Comparison of ENCODE assay signal across 8 cellular contexts in genomic region chr19:35868823-35869326, GRCh38. TPM values are rescaled to one million over a fixed set of nuclear protein-coding genes. Genes with fewer than 3 reads are reported as not detected.
DNase-seq lines count a peak whose midpoint lies in the region; ATAC-seq and TF ChIP-seq lines count a peak whose summit lies in the region.

No MANE protein-coding gene starts in this region.

- H3K4me3 ChIP-seq in GM12875 (ENCODE audit: low read depth, low read length) (peak overlapping the region; percentile 5), SK-N-SH (ENCODE audit: low read depth in 2 of 2, low read length in 1 of 2) (peak overlapping the region; percentile 52 to 60), fibroblast of pulmonary artery (replicated peaks; ENCODE audit: low read depth, low read length) (peak overlapping the region; percentile 36), skeletal muscle cell (ENCODE audit: low read depth, low read length) (peak overlapping the region; percentile 51)

- H3K4me2 ChIP-seq in SK-N-SH, result peak overlapping the region; percentile 96

- TF ChIP-seq CTCF in GM12875 (IDR thresholded peaks at IDR 0.05; ENCODE audit: borderline replicate concordance, insufficient read depth, low read depth, low read length) (no peak), SK-N-SH (IDR thresholded peaks at IDR 0.05) (no peak), fibroblast of pulmonary artery (IDR thresholded peaks at IDR 0.05; ENCODE audit: low read length, missing control alignments) (no peak)

- H3K79me2 ChIP-seq in SK-N-SH (ENCODE audit: insufficient read depth), result no peaks in the 10 kb centered on the region

- peaks cover 7 to 11% of the 10 kb centered on the region in 2 experiments; a peak in 2 of 4 replicates for H3K4me1 ChIP-seq in SK-N-SH (ENCODE audit: control insufficient read depth in 1 of 2, insufficient read depth in 2 of 2, low read depth in 1 of 2, low read length in 1 of 2)

- TF ChIP-seq RAD21 in SK-N-SH (IDR thresholded peaks at IDR 0.05; ENCODE audit: low read length), result no peak

- no peaks in the 10 kb centered on the region for H3K9me2 ChIP-seq in SK-N-SH

- POLR2A ChIA-PET in SK-N-SH (lab: Yijun Ruan, JAX), result interaction anchor here (0.7 to 1.4 kb wide), 6 partner anchors 14 to 185 kb away, joined by 3 to 7 read pairs (median 4); partner anchors contain the start of genes LIN37 and THAP8

- H3K9ac ChIP-seq in SK-N-SH, result no peak overlapping the region

- H3K27me3 ChIP-seq in SK-N-SH (ENCODE audit: insufficient read depth), result no peaks in the 10 kb centered on the region

- DNase-seq in SK-N-SH, result no peak
- DNase-seq in fibroblast of pulmonary artery (ENCODE audit: low read depth), result no peak
- DNase-seq in skeletal muscle cell (ENCODE audit: low read depth), result no peak
- no peak for DNase-seq in SKM-1 treated with dmso at 0.1 percent for 144 hours (lab: John Stamatoyannopoulos, UW; ENCODE audit: unreplicated experiment)
- no peak for DNase-seq in OCI-M1 (lab: John Stamatoyannopoulos, UW)
- DNase-seq in NCI-H526 treated with DMSO at 0.1 percent for 48 hours (lab: John Stamatoyannopoulos, UW), result no peak

- CTCF ChIA-PET in SK-N-SH (lab: Yijun Ruan, JAX), result interaction anchor here (0.6 to 4.2 kb wide), 4 partner anchors 13 to 139 kb away, joined by 3 to 18 read pairs (median 4); partner anchors contain the start of gene NFKBID

- WGBS in SK-N-SH (ENCODE audit: low lambda C conversion rate), result 2% methylated on average over 11 of the region's 15 CpGs

- no peaks in the 10 kb centered on the region for H3K36me3 ChIP-seq in SK-N-SH (replicated peaks in 1 of 2; ENCODE audit: control insufficient read depth in 1 of 2, insufficient read depth in 2 of 2, low read length in 1 of 2)

- H4K20me1 ChIP-seq in SK-N-SH (ENCODE audit: insufficient read depth), result no peaks in the 10 kb centered on the region

- peak overlapping the region; percentile 76; the same call in 1 of the 2 replicates for H2AFZ ChIP-seq in SK-N-SH (ENCODE audit: low read depth)

- H3K9me3 ChIP-seq in SK-N-SH, result no peaks in the 10 kb centered on the region

- ATAC-seq in HG03108 (IDR thresholded peaks at IDR 0.05; ENCODE audit: unreplicated experiment), result no peak

- peak overlapping the region in 1 of 2 experiments; percentile 75; a peak in 2 of 4 replicates for H3K27ac ChIP-seq in SK-N-SH (ENCODE audit: low read depth in 2 of 2, low read length in 1 of 2)

- no peaks in the 10 kb centered on the region for H3F3A ChIP-seq in SK-N-SH (replicated peaks; ENCODE audit: insufficient read depth)

- no peak for TF ChIP-seq EP300 in SK-N-SH (IDR thresholded peaks at IDR 0.05; ENCODE audit: borderline replicate concordance in 1 of 2, low read depth in 1 of 2, low read length in 1 of 2)

TF ChIP-seq in SK-N-SH, 30 proteins besides CTCF, POLR2A, EP300 and RAD21:
- TF ChIP-seq MXI1 (IDR thresholded peaks at IDR 0.05; ENCODE audit: low read depth, low read length), result no peak

RNA-seq across cellular contexts. Expression of gene APLP1, which starts 0.5 kb away (rescaled TPM):
- polyA plus RNA-seq in SK-N-SH (2012; rRNA removed), result 31.8 and 66.7 TPM in 2 replicates
- polyA plus RNA-seq in SK-N-SH (2012; cell fraction: cytosol; rRNA removed), result 22.4 and 36.2 TPM in 2 replicates
- polyA plus RNA-seq in SK-N-SH (2012; cell fraction: nucleus; rRNA removed), result 41.1 and 43.6 TPM in 2 replicates

RNA-seq across cellular contexts. Expression of gene KIRREL2, which starts 12.2 kb away (rescaled TPM):
- 0.21 and 0.37 TPM in 2 replicates for polyA plus RNA-seq in SK-N-SH (2012; rRNA removed)
- 0.12 and 0.20 TPM in 2 replicates for polyA plus RNA-seq in SK-N-SH (2012; cell fraction: cytosol; rRNA removed)
- polyA plus RNA-seq in SK-N-SH (2012; cell fraction: nucleus; rRNA removed), result 0.25 and 0.43 TPM in 2 replicates

RNA-seq across cellular contexts. Expression of gene NPHS1, which starts 16.6 kb away (rescaled TPM):
- not detected in 2 replicates for polyA plus RNA-seq in SK-N-SH (2012; rRNA removed)
- polyA plus RNA-seq in SK-N-SH (2012; cell fraction: cytosol; rRNA removed), result not detected in 2 replicates
- not detected in 2 replicates for polyA plus RNA-seq in SK-N-SH (2012; cell fraction: nucleus; rRNA removed)

RNA-seq across cellular contexts. Expression of gene NFKBID, which starts 31.5 kb away (rescaled TPM):
- polyA plus RNA-seq in SK-N-SH (2012; rRNA removed), result 5.5 and 11.4 TPM in 2 replicates
- polyA plus RNA-seq in SK-N-SH (2012; cell fraction: cytosol; rRNA removed), result 0.58 and 1.2 TPM in 2 replicates
- 34.8 and 42.4 TPM in 2 replicates for polyA plus RNA-seq in SK-N-SH (2012; cell fraction: nucleus; rRNA removed)

RNA-seq across cellular contexts. Expression of gene HCST, which starts 33.5 kb away (rescaled TPM):
- polyA plus RNA-seq in SK-N-SH (2012; rRNA removed), result 0.59 and 0.76 TPM in 2 replicates
- polyA plus RNA-seq in SK-N-SH (2012; cell fraction: cytosol; rRNA removed), result 0.39 and 0.62 TPM in 2 replicates
- polyA plus RNA-seq in SK-N-SH (2012; cell fraction: nucleus; rRNA removed), result 1.6 and 2.6 TPM in 2 replicates

Comparison
In these comparisons a context has a peak if more than half of its experiments do, and no peak if none do; other contexts are left out.
1. H3K4me3 ChIP-seq: peak in every context shown above with its lines; median percentile 56 in SK-N-SH; 51 in skeletal muscle cell; 36 in fibroblast of pulmonary artery; 5 in GM12875.